In the genomic region with DNA sequence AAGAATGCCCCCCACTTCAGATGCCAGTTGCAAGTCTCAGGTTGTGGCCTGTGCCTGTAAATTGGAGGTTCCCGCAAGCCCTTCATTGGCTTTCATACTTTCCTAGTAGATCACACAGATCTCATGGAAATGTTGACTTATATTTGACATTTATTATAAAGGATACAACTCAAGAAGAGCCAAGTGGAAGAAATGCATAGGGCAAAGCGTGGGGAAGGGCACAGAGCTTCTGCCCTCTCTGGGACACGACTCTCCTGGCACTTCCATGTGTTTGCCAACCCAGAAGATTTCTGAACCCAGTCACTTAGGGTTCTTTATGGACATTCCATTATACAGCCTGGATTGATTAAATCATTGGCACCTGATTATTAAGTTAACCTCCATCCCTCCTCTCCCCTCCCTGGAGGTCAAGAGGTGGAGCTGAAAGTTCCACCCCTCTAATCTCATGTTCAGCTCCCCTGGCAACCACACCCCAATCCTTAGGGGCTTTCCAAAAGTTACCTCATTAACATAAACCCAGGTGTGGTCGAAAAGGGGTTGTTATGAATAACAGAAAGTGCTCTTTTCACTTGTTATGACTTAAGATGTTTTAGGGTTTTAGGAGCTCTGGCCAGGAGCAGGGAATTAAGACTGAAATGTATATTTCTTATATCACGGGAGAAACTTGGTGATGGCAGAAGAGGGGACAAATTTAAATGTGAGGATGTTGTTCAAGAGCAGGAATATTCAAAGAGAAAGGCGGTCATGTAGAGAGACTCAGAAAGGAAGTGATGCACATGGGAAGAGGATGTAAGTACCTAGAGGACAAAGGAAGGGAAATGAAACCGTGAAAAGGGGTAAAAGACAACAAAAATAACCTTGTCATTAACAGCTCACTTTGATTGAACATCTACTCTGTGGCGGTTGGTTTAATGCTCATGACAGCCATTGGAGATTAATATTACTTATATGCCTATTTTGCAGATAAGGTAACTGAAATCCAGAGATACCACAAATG, we compare ENCODE assay signal across 1 cellular context.
TF ChIP-seq lines count a peak whose summit lies in the region.

No MANE protein-coding gene starts in this region.

TF ChIP-seq in WTC11, 78 proteins besides CTCF, POLR2A, EP300 and RAD21 (continued from another document):
- TF ChIP-seq NR3C1 (CRISPR knock-in tag; conservative IDR thresholded peaks at IDR 0.05; ENCODE audit: low read depth), result no peak
- TF ChIP-seq, protein P1, sequence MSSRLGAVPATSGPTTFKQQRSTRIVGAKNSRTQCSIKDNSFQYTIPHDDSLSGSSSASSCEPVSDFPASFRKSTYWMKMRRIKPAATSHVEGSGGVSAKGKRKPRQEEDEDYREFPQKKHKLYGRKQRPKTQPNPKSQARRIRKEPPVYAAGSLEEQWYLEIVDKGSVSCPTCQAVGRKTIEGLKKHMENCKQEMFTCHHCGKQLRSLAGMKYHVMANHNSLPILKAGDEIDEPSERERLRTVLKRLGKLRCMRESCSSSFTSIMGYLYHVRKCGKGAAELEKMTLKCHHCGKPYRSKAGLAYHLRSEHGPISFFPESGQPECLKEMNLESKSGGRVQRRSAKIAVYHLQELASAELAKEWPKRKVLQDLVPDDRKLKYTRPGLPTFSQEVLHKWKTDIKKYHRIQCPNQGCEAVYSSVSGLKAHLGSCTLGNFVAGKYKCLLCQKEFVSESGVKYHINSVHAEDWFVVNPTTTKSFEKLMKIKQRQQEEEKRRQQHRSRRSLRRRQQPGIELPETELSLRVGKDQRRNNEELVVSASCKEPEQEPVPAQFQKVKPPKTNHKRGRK (CRISPR knock-in tag; IDR thresholded peaks at IDR 0.05; ENCODE audit: borderline replicate concordance), result no peak
